27 cellular contexts compared by ENCODE assay signal in genomic region chr16:16145286-16145685, GRCh38.
A peak's percentile ranks its signal among the peaks of the same experiment; 100 is the strongest.
DNase-seq lines count a peak whose midpoint lies in the region; ATAC-seq, FAIRE-seq and TF ChIP-seq lines count a peak whose summit lies in the region.
"Had no signal": no experiment of that assay in that cellular context is flagged by ENCODE, and none has a peak within 500 bp of the region (broad histone marks: within the 10 kb centered on the region; RNA-seq: fewer than 3 reads in every experiment).

No MANE protein-coding gene starts in this region.

- H3K27ac ChIP-seq in K562 (ENCODE audit: extremely low read depth, low read depth, low read length): no peak overlapping the region
- H3K27ac ChIP-seq in GM23338 (ENCODE audit: low read depth): no peak overlapping the region
- H3K27ac ChIP-seq: 22Rv1, HL-60, Peyer's patch, SK-N-MC had no signal

- H3K9me3 Mint-ChIP-seq in GM23338: no peaks in the 10 kb centered on the region
- H3K9me3 Mint-ChIP-seq in mesothelial cell of epicardium: no peaks in the 10 kb centered on the region
- H3K9me3 Mint-ChIP-seq: CD4-positive, CD25-positive, alpha-beta regulatory T cell; HFFc6 had no signal

- H3K4me3 ChIP-seq in GM12864 (ENCODE audit: low read depth, low read length) (no peak overlapping the region), K562 (no peak overlapping the region), GM23338 (no peak overlapping the region)
- H3K4me3 ChIP-seq: Peyer's patch, SK-N-MC had no signal

- peaks cover 32% of the 10 kb centered on the region for H3K36me3 Mint-ChIP-seq in GM23338 (ENCODE audit: low read depth)
- H3K36me3 Mint-ChIP-seq in mesothelial cell of epicardium: peaks cover 25% of the 10 kb centered on the region

- BruUV-seq in K562 (replicated peaks; lab: Mats Ljungman, UMichigan): no TSS peak

- H3K79me2 ChIP-seq in K562 (ENCODE audit: control insufficient read depth, insufficient read depth, low read length) (no peaks in the 10 kb centered on the region), GM23338 (replicated peaks; ENCODE audit: insufficient read depth) (no peaks in the 10 kb centered on the region)

- 0 out of 2 replicates have a peak, but pooled peaks cover 5% of the 10 kb centered on the region for H3F3A ChIP-seq in GM23338 (replicated peaks; ENCODE audit: low read depth)

- no peak for TF ChIP-seq RAD21 in K562 (CRISPR knock-in tag; conservative IDR thresholded peaks at IDR 0.05 in 1 of 2, IDR thresholded peaks at IDR 0.05 in 1 of 2)

- TF ChIP-seq CTCF in GM12864 (IDR thresholded peaks at IDR 0.05; ENCODE audit: low read depth, low read length, missing control alignments) (peak; percentile 6), K562 (IDR thresholded peaks at IDR 0.05 in 2 of 3, conservative IDR thresholded peaks at IDR 0.05 in 1 of 3; ENCODE audit: insufficient read depth in 2 of 3, low read depth in 1 of 3, low read length in 3 of 3) (no peak), GM23338 (conservative IDR thresholded peaks at IDR 0.05; ENCODE audit: low read depth in 2 of 2) (peak in 1 of 2 experiments; percentile 17; a peak in 1 of 4 replicates), mesothelial cell of epicardium (IDR thresholded peaks at IDR 0.05; ENCODE audit: unreplicated experiment) (no peak)

- no peak overlapping the region for H3K4me3 Mint-ChIP-seq in GM23338
- no peak overlapping the region for H3K4me3 Mint-ChIP-seq in mesothelial cell of epicardium
- H3K4me3 Mint-ChIP-seq: B cell; CD4-positive, CD25-positive, alpha-beta regulatory T cell; HFFc6 had no signal

- H3K4me1 Mint-ChIP-seq in GM23338 (peaks cover 17% of the 10 kb centered on the region), mesothelial cell of epicardium (no peaks in the 10 kb centered on the region)
- H3K4me1 Mint-ChIP-seq: CD4-positive, CD25-positive, alpha-beta regulatory T cell had no signal

- DNase-seq in NCI-H82 (lab: John Stamatoyannopoulos, UW) (peak; percentile 15), NCI-H82 treated with DMSO at 0.1 percent for 48 hours (lab: John Stamatoyannopoulos, UW; ENCODE audit: unreplicated experiment) (no peak), GM12864 (ENCODE audit: low read depth) (no peak), K562 (ENCODE audit: extremely low read depth in 1 of 4, low spot score in 3 of 4) (no peak), left colon (no peak), GM23338 (ENCODE audit: low spot score) (no peak), mesothelial cell of epicardium (ENCODE audit: low spot score in 2 of 2, unreplicated experiment in 2 of 2) (no peak), anterior cingulate cortex (lab: John Stamatoyannopoulos, UW) (no peak)
- DNase-seq: CD4-positive, CD25-positive, alpha-beta regulatory T cell; COR-L47; DMS 273 treated with DMSO at 0.1 percent for 48 hours; HFFc6; IMR-90; Karpas-422; MM.1S; NCI-H1092; NCI-H1436 treated with DMSO at 0.1 percent for 48 hours; NCI-H2029 treated with DMSO at 0.1 percent for 48 hours; NCI-H2171; NCI-H526 treated with DMSO at 0.1 percent for 48 hours; Peyer's patch; Right ventricle myocardium superior had no signal

- H2AFZ ChIP-seq in K562 (ENCODE audit: low read depth, low read length): no peak overlapping the region
- no peak overlapping the region for H2AFZ ChIP-seq in GM23338

- intact Hi-C loops in K562 (cut with micrococcal nuclease): no loop called here
- intact Hi-C loops in left colon (cut with DNase I, micrococcal nuclease): no loop called here

- H3K27me3 Mint-ChIP-seq in GM23338 (ENCODE audit: insufficient read depth, low read depth, poor library complexity): peaks cover 11% of the 10 kb centered on the region
- no peaks in the 10 kb centered on the region for H3K27me3 Mint-ChIP-seq in mesothelial cell of epicardium (ENCODE audit: low read depth)
- H3K27me3 Mint-ChIP-seq: B cell; CD4-positive, CD25-positive, alpha-beta regulatory T cell had no signal

- no peak for TF ChIP-seq EP300 in K562 (IDR thresholded peaks at IDR 0.05; ENCODE audit: low read length)

- H3K4me1 ChIP-seq in K562 (replicated peaks in 1 of 2; ENCODE audit: control insufficient read depth in 2 of 2, insufficient read depth in 2 of 2, low read length in 2 of 2) (peaks cover 0 to 5% of the 10 kb centered on the region in 2 experiments; a peak in 2 of 5 replicates), GM23338 (ENCODE audit: insufficient read depth) (peaks cover 8% of the 10 kb centered on the region; the same call in 1 of the 2 replicates)

- no peaks in the 10 kb centered on the region for H3K9me3 ChIP-seq in K562 (replicated peaks; ENCODE audit: control insufficient read depth, insufficient read depth, low read depth, low read length)
- H3K9me3 ChIP-seq: Peyer's patch had no signal

- peaks cover 37% of the 10 kb centered on the region; the same call in 2 of the 3 replicates for H3K36me3 ChIP-seq in K562 (ENCODE audit: control insufficient read depth, insufficient read depth, low read length)
- peaks cover 11% of the 10 kb centered on the region; the same call in 1 of the 2 replicates for H3K36me3 ChIP-seq in GM23338 (ENCODE audit: insufficient read depth)

- H3K4me2 ChIP-seq in K562 (ENCODE audit: insufficient read depth, low read length): no peak overlapping the region
- no peak overlapping the region for H3K4me2 ChIP-seq in GM23338

- no peak for FAIRE-seq in K562 (lab: Jason Lieb, UNC)
- FAIRE-seq: G401.6 had no signal

- H3K9ac ChIP-seq in K562 (ENCODE audit: insufficient read depth in 1 of 2, low read depth in 2 of 2, low read length in 2 of 2): no peak overlapping the region

- ATAC-seq in K562 (no peak), left colon (peak; percentile 8), GM23338 (no peak)

- H3K27me3 ChIP-seq in K562 (ENCODE audit: control insufficient read depth in 2 of 2, insufficient read depth in 2 of 2, low read length in 2 of 2) (no peaks in the 10 kb centered on the region), GM23338 (ENCODE audit: insufficient read depth) (no peaks in the 10 kb centered on the region)
- H3K27me3 ChIP-seq: Peyer's patch had no signal

- no peaks in the 10 kb centered on the region for H4K20me1 ChIP-seq in K562 (replicated peaks; ENCODE audit: control insufficient read depth, insufficient read depth, low read length)
- 0 out of 2 replicates have a peak, but pooled peaks cover 3% of the 10 kb centered on the region for H4K20me1 ChIP-seq in GM23338 (replicated peaks; ENCODE audit: insufficient read depth)

- no peak overlapping the region for H3K27ac Mint-ChIP-seq in GM23338
- H3K27ac Mint-ChIP-seq in mesothelial cell of epicardium: no peak overlapping the region
- H3K27ac Mint-ChIP-seq: B cell; CD4-positive, CD25-positive, alpha-beta regulatory T cell had no signal

- H3K9me1 ChIP-seq in K562 (ENCODE audit: control insufficient read depth, insufficient read depth, low read length): no peaks in the 10 kb centered on the region

- WGBS in K562 (ENCODE audit: insufficient coverage, low coverage, missing lambda C conversion rate): 88% methylated on average over 4 of the region's 5 CpGs

- TF ChIP-seq POLR2A in K562 (conservative IDR thresholded peaks at IDR 0.05): no peak

- POLR2A ChIA-PET in K562 (lab: Yijun Ruan, JAX): interaction anchor here (0.9 kb wide), 1 partner anchor 35 kb away, joined by 3 read pairs; no protein-coding TSS in a partner anchor

- in situ Hi-C loops in K562 (cut with MboI): no loop called here

- H3K9me2 ChIP-seq in GM23338 (ENCODE audit: insufficient read depth): no peaks in the 10 kb centered on the region

- CTCF ChIA-PET in K562 (lab: Yijun Ruan, JAX; ENCODE audit: low intra/inter-chr PET ratio): no interaction called here

TF ChIP-seq in K562, 482 proteins besides CTCF, POLR2A, EP300 and RAD21:
- TF ChIP-seq ZNF274 (IDR thresholded peaks at IDR 0.05; ENCODE audit: borderline replicate concordance, low read depth, low read length) (no peak), ZKSCAN1 (IDR thresholded peaks at IDR 0.05; ENCODE audit: low read depth, low read length) (peak; percentile 69; the same call in 1 of the 2 replicates)
